ENCODE assay signal across 11 cellular contexts in genomic region chr16:11627822-11628457, GRCh38. TPM values are rescaled to one million over a fixed set of nuclear protein-coding genes. Genes with fewer than 3 reads are reported as not detected.
DNase-seq lines count a peak whose midpoint lies in the region; ATAC-seq and TF ChIP-seq lines count a peak whose summit lies in the region.
"Had no signal": no experiment of that assay in that cellular context is flagged by ENCODE, and none has a peak within 500 bp of the region (broad histone marks: within the 10 kb centered on the region; RNA-seq: fewer than 3 reads in every experiment).

No MANE protein-coding gene starts in this region.

- no peak for TF ChIP-seq CTCF in gastrocnemius medialis (IDR thresholded peaks at IDR 0.05 in 4 of 5, conservative IDR thresholded peaks at IDR 0.05 in 1 of 5)

- peak; percentile 47 for DNase-seq in stimulated activated CD4-positive, alpha-beta T cell treated with anti-CD3 and anti-CD28 coated beads, Interleukin-15, amount 100 ng/mL, for 24 hours
- no peak for DNase-seq in stimulated activated CD4-positive, alpha-beta T cell treated with anti-CD3 and anti-CD28 coated beads, Interleukin-12 subunit alpha, Interleukin-12 subunit beta, amount 100 ng/mL, for 4 hours
- DNase-seq in astrocyte of the hippocampus (ENCODE audit: low read depth, low spot score) (peak; percentile 75), hepatic stellate cell (ENCODE audit: low spot score) (peak; percentile 87), aorta (no peak), SHP77 (lab: John Stamatoyannopoulos, UW) (no peak), SKM-1 (lab: John Stamatoyannopoulos, UW; ENCODE audit: unreplicated experiment) (no peak), gastrocnemius medialis (no peak)
- DNase-seq: activated CD4-positive, alpha-beta T cell treated with anti-CD3 and anti-CD28 coated beads, Interleukin-2, amount 50 U/mL, for 4 hours; CD4-positive, alpha-beta memory T cell; psoas muscle had no signal

- intact Hi-C loops in aorta (cut with DNase I) = no loop called here
- intact Hi-C loops in gastrocnemius medialis (cut with DNase I; ENCODE audit: low total_unique reads) = no loop called here

- WGBS in aorta, 2 donors = 80 to 87% methylated on average over 15 of the region's 15 CpGs

- no peaks in the 10 kb centered on the region for H3K36me3 ChIP-seq in aorta (ENCODE audit: control insufficient read depth in 1 of 2, insufficient read depth in 2 of 2, low read length in 1 of 2)
- no peaks in the 10 kb centered on the region for H3K36me3 ChIP-seq in gastrocnemius medialis

- ATAC-seq in aorta (ENCODE audit: low FRiP score) (peak; percentile 9), gastrocnemius medialis (no peak)
- ATAC-seq: psoas muscle had no signal

- in situ Hi-C loops in gastrocnemius medialis (cut with MboI; ENCODE audit: low sequenced_read_pairs in 4 of 4) = no loop called here

- TF ChIP-seq POLR2A in gastrocnemius medialis (IDR thresholded peaks at IDR 0.05) = no peak

- H3K27ac ChIP-seq in aorta (ENCODE audit: low read depth in 1 of 2, low read length in 2 of 2) (no peak overlapping the region), gastrocnemius medialis (no peak overlapping the region)
- H3K27ac ChIP-seq: psoas muscle had no signal

- H3K4me3 ChIP-seq in aorta (ENCODE audit: low read length in 2 of 2) (no peak overlapping the region), gastrocnemius medialis (no peak overlapping the region)
- H3K4me3 ChIP-seq: psoas muscle had no signal

- H3K9me3 ChIP-seq in aorta (ENCODE audit: control insufficient read depth, low read length) (no peaks in the 10 kb centered on the region), gastrocnemius medialis (no peaks in the 10 kb centered on the region)
- H3K9me3 ChIP-seq: psoas muscle had no signal

- H3K27me3 ChIP-seq in aorta (ENCODE audit: control insufficient read depth in 1 of 2, insufficient read depth in 2 of 2, low read length in 1 of 2) (no peaks in the 10 kb centered on the region), gastrocnemius medialis (no peaks in the 10 kb centered on the region)

- no peaks in the 10 kb centered on the region for H3K4me1 ChIP-seq in aorta (ENCODE audit: control insufficient read depth in 1 of 2, insufficient read depth in 2 of 2, low read length in 2 of 2)
- H3K4me1 ChIP-seq in gastrocnemius medialis = no peaks in the 10 kb centered on the region
- H3K4me1 ChIP-seq: psoas muscle had no signal

RNA-seq across cellular contexts. Expression of gene SNN, which starts 40.3 kb away (rescaled TPM):
- 10 to 100 TPM; 15.1 to 15.9 TPM for total RNA-seq in aorta
- 10 to 100 TPM; 13.0 to 15.5 TPM for polyA plus RNA-seq in aorta
- 10 to 100 TPM; 22.5 to 94.5 (median 78.1) TPM for total RNA-seq in gastrocnemius medialis

RNA-seq across cellular contexts. Expression of gene LITAF, which starts 41.2 kb away (rescaled TPM):
- total RNA-seq in aorta (100 to 1,000 TPM; 145 to 157 TPM), gastrocnemius medialis (10 to 100 TPM; 11.2 to 30.1 (median 19.4) TPM)
- 100 to 1,000 TPM in 1 of 2 donors, 10 to 100 TPM in 1; 83.1 to 137 TPM for polyA plus RNA-seq in aorta

Comparison
In these comparisons a context has a peak if more than half of its experiments do, and no peak if none do; other contexts are left out.
1. DNase-seq: peak in stimulated activated CD4-positive, alpha-beta T cell treated with anti-CD3 and anti-CD28 coated beads, Interleukin-15, amount 100 ng/mL, for 24 hours (single experiment), astrocyte of the hippocampus (single experiment) and hepatic stellate cell (single experiment); none in stimulated activated CD4-positive, alpha-beta T cell treated with anti-CD3 and anti-CD28 coated beads, Interleukin-12 subunit alpha, Interleukin-12 subunit beta, amount 100 ng/mL, for 4 hours (single experiment), aorta (0 of 2), SHP77 (0 of 2), SKM-1 (single experiment) and gastrocnemius medialis (0 of 2).
2. RNA of gene LITAF, which starts 41.2 kb away (total RNA-seq): 145 to 157 TPM in aorta; 11.2 to 30.1 TPM in gastrocnemius medialis; every median in the first group is over 4 times any median in the second.